In the genomic region with DNA sequence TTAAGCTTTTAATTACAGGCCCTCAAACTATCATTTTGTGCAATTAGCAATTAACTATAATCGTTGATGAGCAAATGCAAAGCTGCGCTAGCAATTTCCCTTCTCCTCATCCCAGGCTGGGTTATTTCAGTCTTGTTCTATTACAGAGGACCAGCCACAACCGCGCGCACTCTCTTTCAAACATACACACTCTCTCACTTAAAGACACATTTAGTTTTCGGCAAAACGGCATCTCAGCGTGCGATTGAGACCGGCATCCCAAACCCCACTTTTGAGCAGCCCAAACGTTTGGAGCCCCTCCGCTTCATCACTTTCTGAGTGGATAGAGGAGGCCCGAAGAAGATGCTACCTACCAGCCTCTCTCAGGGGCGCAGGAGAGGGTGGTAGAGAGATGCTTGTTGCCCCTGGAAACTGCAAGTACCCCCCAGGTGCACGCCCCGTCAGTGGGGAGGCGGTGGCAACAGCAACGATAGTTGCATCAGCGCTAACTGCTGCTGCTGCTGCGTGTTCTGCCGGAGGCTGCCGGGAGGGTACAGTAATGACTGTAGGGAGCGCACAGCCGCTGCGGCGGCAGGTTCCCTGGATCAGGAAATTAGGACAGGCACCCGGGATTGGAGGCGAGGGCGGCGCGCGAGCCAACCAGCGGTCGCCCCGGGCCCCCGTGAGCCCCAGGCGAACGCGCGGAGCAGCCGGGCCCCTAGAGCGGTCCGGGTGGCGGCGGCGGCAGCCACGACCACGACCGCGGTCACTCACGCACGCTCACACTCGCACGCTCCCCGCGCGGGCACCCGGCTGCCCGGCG, we compare ENCODE assay signal across 1 cellular context.
TF ChIP-seq lines count a peak whose summit lies in the region.

No MANE protein-coding gene starts in this region.

TF ChIP-seq in SK-N-SH, 30 proteins besides CTCF, POLR2A, EP300 and RAD21 (continued from another document):
- TF ChIP-seq YY1 (IDR thresholded peaks at IDR 0.05; ENCODE audit: low read depth) (no peak), ELF1 (IDR thresholded peaks at IDR 0.05) (peak; percentile 50), NFIC (IDR thresholded peaks at IDR 0.05; ENCODE audit: borderline replicate concordance) (no peak), TCF12 (IDR thresholded peaks at IDR 0.05) (0 out of 2 replicates have a peak, but pooled peaks have one; percentile 8), FOXM1 (IDR thresholded peaks at IDR 0.05; ENCODE audit: low read depth) (no peak), RFX5 (IDR thresholded peaks at IDR 0.05; ENCODE audit: low read length) (no peak), TAF1 (IDR thresholded peaks at IDR 0.05; ENCODE audit: borderline replicate concordance, low read depth, low read length) (no peak), NRF1 (IDR thresholded peaks at IDR 0.05; ENCODE audit: low read depth, low read length) (no peak), GABPA (IDR thresholded peaks at IDR 0.05; ENCODE audit: low read depth) (no peak), JUND (IDR thresholded peaks at IDR 0.05) (no peak), CHD2 (IDR thresholded peaks at IDR 0.05; ENCODE audit: low read length, partially characterized antibody) (no peak), RXRA (IDR thresholded peaks at IDR 0.05; ENCODE audit: borderline replicate concordance, low read depth) (no peak)
- TF ChIP-seq, protein P1, sequence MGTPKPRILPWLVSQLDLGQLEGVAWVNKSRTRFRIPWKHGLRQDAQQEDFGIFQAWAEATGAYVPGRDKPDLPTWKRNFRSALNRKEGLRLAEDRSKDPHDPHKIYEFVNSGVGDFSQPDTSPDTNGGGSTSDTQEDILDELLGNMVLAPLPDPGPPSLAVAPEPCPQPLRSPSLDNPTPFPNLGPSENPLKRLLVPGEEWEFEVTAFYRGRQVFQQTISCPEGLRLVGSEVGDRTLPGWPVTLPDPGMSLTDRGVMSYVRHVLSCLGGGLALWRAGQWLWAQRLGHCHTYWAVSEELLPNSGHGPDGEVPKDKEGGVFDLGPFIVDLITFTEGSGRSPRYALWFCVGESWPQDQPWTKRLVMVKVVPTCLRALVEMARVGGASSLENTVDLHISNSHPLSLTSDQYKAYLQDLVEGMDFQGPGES (IDR thresholded peaks at IDR 0.05; ENCODE audit: low read depth, low read length), result no peak
- TF ChIP-seq, protein P2, sequence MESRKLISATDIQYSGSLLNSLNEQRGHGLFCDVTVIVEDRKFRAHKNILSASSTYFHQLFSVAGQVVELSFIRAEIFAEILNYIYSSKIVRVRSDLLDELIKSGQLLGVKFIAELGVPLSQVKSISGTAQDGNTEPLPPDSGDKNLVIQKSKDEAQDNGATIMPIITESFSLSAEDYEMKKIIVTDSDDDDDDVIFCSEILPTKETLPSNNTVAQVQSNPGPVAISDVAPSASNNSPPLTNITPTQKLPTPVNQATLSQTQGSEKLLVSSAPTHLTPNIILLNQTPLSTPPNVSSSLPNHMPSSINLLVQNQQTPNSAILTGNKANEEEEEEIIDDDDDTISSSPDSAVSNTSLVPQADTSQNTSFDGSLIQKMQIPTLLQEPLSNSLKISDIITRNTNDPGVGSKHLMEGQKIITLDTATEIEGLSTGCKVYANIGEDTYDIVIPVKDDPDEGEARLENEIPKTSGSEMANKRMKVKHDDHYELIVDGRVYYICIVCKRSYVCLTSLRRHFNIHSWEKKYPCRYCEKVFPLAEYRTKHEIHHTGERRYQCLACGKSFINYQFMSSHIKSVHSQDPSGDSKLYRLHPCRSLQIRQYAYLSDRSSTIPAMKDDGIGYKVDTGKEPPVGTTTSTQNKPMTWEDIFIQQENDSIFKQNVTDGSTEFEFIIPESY (IDR thresholded peaks at IDR 0.05; ENCODE audit: borderline replicate concordance, low read depth), result no peak
- TF ChIP-seq, protein P3, sequence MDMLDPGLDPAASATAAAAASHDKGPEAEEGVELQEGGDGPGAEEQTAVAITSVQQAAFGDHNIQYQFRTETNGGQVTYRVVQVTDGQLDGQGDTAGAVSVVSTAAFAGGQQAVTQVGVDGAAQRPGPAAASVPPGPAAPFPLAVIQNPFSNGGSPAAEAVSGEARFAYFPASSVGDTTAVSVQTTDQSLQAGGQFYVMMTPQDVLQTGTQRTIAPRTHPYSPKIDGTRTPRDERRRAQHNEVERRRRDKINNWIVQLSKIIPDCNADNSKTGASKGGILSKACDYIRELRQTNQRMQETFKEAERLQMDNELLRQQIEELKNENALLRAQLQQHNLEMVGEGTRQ (IDR thresholded peaks at IDR 0.05; ENCODE audit: borderline replicate concordance, low read depth, low read length), result no peak
